8 cellular contexts compared by ENCODE assay signal in the genomic region with DNA sequence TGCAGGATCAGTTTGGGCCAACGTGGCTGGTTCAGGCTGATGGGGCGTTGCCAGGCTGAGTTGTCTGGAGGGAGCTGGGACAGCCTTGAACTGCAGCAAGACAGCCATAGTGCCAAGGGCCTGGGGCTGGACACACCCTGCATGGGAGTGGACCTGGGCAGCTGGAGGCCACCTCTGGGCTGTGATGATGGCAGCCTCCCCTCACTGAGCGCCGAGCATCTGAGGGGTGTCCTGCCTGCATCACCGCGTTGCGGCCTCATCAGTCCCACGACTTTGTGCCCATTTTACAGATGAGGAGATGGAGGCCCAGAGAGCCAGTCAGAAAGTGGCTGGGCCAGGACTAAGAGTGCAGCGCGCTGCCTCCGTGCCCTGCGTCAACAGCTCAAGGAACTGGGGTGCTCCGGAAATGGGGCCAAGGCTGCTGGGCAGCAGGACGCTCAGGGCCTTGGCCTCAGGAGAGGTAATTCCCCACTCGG.
DNase-seq lines count a peak whose midpoint lies in the region; ATAC-seq and TF ChIP-seq lines count a peak whose summit lies in the region.

No MANE protein-coding gene starts in this region.

- TF ChIP-seq CTCF in GM06990 (IDR thresholded peaks at IDR 0.05; ENCODE audit: insufficient read depth, low read length, poor library complexity, severe bottlenecking) = no peak
- TF ChIP-seq CTCF in VCaP (conservative IDR thresholded peaks at IDR 0.05) = no peak
- TF ChIP-seq CTCF in fibroblast of pulmonary artery (IDR thresholded peaks at IDR 0.05; ENCODE audit: low read length, missing control alignments) = no peak

- H3K36me3 ChIP-seq in GM06990 (ENCODE audit: control insufficient read depth, insufficient read depth, low read length) (no peaks in the 10 kb centered on the region), rectal smooth muscle tissue (ENCODE audit: control insufficient read depth, insufficient read depth, low read length) (no peaks in the 10 kb centered on the region)

- H3K27ac ChIP-seq in VCaP = peak overlapping the region; percentile 94
- peak overlapping the region; percentile 34 for H3K27ac ChIP-seq in rectal smooth muscle tissue (ENCODE audit: low read depth, low read length)

- no peak for ATAC-seq in HG02759 (IDR thresholded peaks at IDR 0.05; ENCODE audit: unreplicated experiment)
- no peak for ATAC-seq in HG03175 (IDR thresholded peaks at IDR 0.05; ENCODE audit: unreplicated experiment)

- H3K27me3 ChIP-seq in GM06990 (replicated peaks; ENCODE audit: control insufficient read depth, insufficient read depth, low read length) (no peaks in the 10 kb centered on the region), rectal smooth muscle tissue (ENCODE audit: control insufficient read depth, insufficient read depth, low read length) (no peaks in the 10 kb centered on the region)

- DNase-seq in GM06990 (ENCODE audit: extremely low read depth, insufficient read length) = no peak
- no peak for DNase-seq in fibroblast of pulmonary artery (ENCODE audit: low read depth)
- DNase-seq in stimulated activated naive CD4-positive, alpha-beta T cell (lab: John Stamatoyannopoulos, UW) = no peak
- no peak for DNase-seq in DMS79 (lab: John Stamatoyannopoulos, UW)

- no peak overlapping the region for H3K9ac ChIP-seq in rectal smooth muscle tissue (ENCODE audit: low read length)

- peak overlapping the region; percentile 71 for H3K4me3 ChIP-seq in GM06990 (replicated peaks; ENCODE audit: low read depth, low read length)
- peak overlapping the region; percentile 73 for H3K4me3 ChIP-seq in fibroblast of pulmonary artery (replicated peaks; ENCODE audit: low read depth, low read length)
- peak overlapping the region; percentile 77 for H3K4me3 ChIP-seq in rectal smooth muscle tissue (ENCODE audit: low read length)

- H3K4me1 ChIP-seq in rectal smooth muscle tissue (ENCODE audit: control insufficient read depth, insufficient read depth, low read length) = peaks cover 12% of the 10 kb centered on the region
